In the genomic region with DNA sequence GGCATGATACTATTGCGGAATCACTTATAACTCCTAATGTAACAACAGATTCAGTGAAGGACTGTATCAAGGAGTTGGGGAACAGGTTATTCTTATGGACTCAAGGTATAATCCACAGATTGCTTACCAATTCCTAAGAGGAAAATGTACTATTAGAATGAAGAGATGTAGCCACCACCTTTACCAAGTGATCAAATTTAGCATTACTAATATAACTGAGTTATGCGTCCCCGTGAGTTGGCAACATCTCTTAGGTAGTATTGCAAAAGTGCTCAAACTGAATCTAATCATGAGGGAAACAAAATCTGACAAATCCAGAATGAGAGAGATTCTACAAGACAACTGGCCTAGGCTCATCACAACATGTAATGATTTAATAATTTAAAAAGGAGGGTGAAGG, we compare ENCODE assay signal across 8 cellular contexts. TPM values are rescaled to one million over a fixed set of nuclear protein-coding genes. Genes with fewer than 3 reads are reported as not detected.
DNase-seq lines count a peak whose midpoint lies in the region; ATAC-seq lines count a peak whose summit lies in the region.

No MANE protein-coding gene starts in this region.

- H3K4me1 ChIP-seq in right cardiac atrium (ENCODE audit: control insufficient read depth, insufficient read depth, low read length): peaks cover 4% of the 10 kb centered on the region
- peaks cover 5% of the 10 kb centered on the region for H3K4me1 ChIP-seq in mesenchymal stem cell (ENCODE audit: control insufficient read depth, insufficient read depth, low read depth, low read length)

- no peak overlapping the region for H4K91ac ChIP-seq in mesenchymal stem cell (ENCODE audit: low read length)

- no peaks in the 10 kb centered on the region for H3K9me3 Mint-ChIP-seq in activated naive CD8-positive, alpha-beta T cell treated with anti-CD3 and anti-CD28 coated beads, Interleukin-2, amount 10 ng/mL, durations not matched to agents 7 days and 5 days

- no peak overlapping the region for H3K18ac ChIP-seq in mesenchymal stem cell (ENCODE audit: low read depth in 1 of 2, low read length in 2 of 2)

- peak overlapping the region; percentile 96 for H3K4me3 Mint-ChIP-seq in activated naive CD8-positive, alpha-beta T cell treated with anti-CD3 and anti-CD28 coated beads, Interleukin-2, amount 10 ng/mL, durations not matched to agents 7 days and 5 days

- 79% methylated on average over 3 of the region's 3 CpGs for WGBS in right cardiac atrium
- WGBS in mesenchymal stem cell: 100% methylated on average over 1 of the region's 3 CpGs

- no peak overlapping the region for H2BK120ac ChIP-seq in mesenchymal stem cell (ENCODE audit: low read depth, low read length)

- no peak overlapping the region for H2BK12ac ChIP-seq in mesenchymal stem cell (ENCODE audit: low read length in 2 of 2)

- no peak overlapping the region for H3K27ac Mint-ChIP-seq in activated naive CD8-positive, alpha-beta T cell treated with anti-CD3 and anti-CD28 coated beads, Interleukin-2, amount 10 ng/mL, durations not matched to agents 7 days and 5 days

- no peak for DNase-seq in right cardiac atrium
- no peak for DNase-seq in cardiac septum (ENCODE audit: low spot score)
- DNase-seq in activated naive CD8-positive, alpha-beta T cell treated with anti-CD3 and anti-CD28 coated beads, Interleukin-2, amount 10 ng/mL, durations not matched to agents 7 days and 5 days: no peak
- no peak for DNase-seq in mesenchymal stem cell
- DNase-seq in HCEC 1CT: no peak
- DNase-seq in COR-L47 (lab: John Stamatoyannopoulos, UW): no peak
- DNase-seq in D341Med (ENCODE audit: low spot score): no peak
- DNase-seq in NCI-H2196 (lab: John Stamatoyannopoulos, UW; ENCODE audit: unreplicated experiment): no peak

- peaks cover 15% of the 10 kb centered on the region for H3K36me3 Mint-ChIP-seq in activated naive CD8-positive, alpha-beta T cell treated with anti-CD3 and anti-CD28 coated beads, Interleukin-2, amount 10 ng/mL, durations not matched to agents 7 days and 5 days

- no peak overlapping the region for H4K8ac ChIP-seq in mesenchymal stem cell (ENCODE audit: low read length)

- H3K27me3 ChIP-seq in right cardiac atrium (ENCODE audit: control insufficient read depth, insufficient read depth) (no peaks in the 10 kb centered on the region), mesenchymal stem cell (ENCODE audit: control insufficient read depth in 1 of 2, insufficient read depth in 1 of 2, low read length in 2 of 2) (no peaks in the 10 kb centered on the region)

- no peak overlapping the region for H2BK15ac ChIP-seq in mesenchymal stem cell (ENCODE audit: low read depth, poor library complexity, severe bottlenecking)

- H2AFZ ChIP-seq in mesenchymal stem cell (ENCODE audit: low read depth, low read length): no peak overlapping the region

- POLR2A ChIA-PET in activated naive CD8-positive, alpha-beta T cell treated with anti-CD3 and anti-CD28 coated beads, Interleukin-2, amount 10 ng/mL, durations not matched to agents 7 days and 5 days (lab: Charles Lee): interaction anchor here (0.6 to 0.9 kb wide), 2 partner anchors 184 to 200 kb away, joined by 6 to 7 read pairs; a partner anchor contains a TSS

- H2AK5ac ChIP-seq in mesenchymal stem cell (ENCODE audit: low read length, severe bottlenecking): no peak overlapping the region

- peaks cover 8 to 11% of the 10 kb centered on the region in 2 experiments for H3K36me3 ChIP-seq in mesenchymal stem cell (ENCODE audit: control insufficient read depth in 1 of 2, insufficient read depth in 2 of 2, low read depth in 1 of 2, low read length in 2 of 2)

- H2BK5ac ChIP-seq in mesenchymal stem cell (ENCODE audit: low read depth, low read length, poor library complexity, severe bottlenecking): no peak overlapping the region

- H3K4me2 ChIP-seq in mesenchymal stem cell (ENCODE audit: low read length, poor library complexity, severe bottlenecking): no peak overlapping the region

- H3K27ac ChIP-seq in right cardiac atrium (ENCODE audit: low read length) (no peak overlapping the region), mesenchymal stem cell (ENCODE audit: low read length, poor library complexity, severe bottlenecking) (no peak overlapping the region)

- peaks cover 2% of the 10 kb centered on the region for H3K27me3 Mint-ChIP-seq in activated naive CD8-positive, alpha-beta T cell treated with anti-CD3 and anti-CD28 coated beads, Interleukin-2, amount 10 ng/mL, durations not matched to agents 7 days and 5 days

- H3K9ac ChIP-seq in mesenchymal stem cell (ENCODE audit: low read length): peak overlapping the region; percentile 86

- H3K23ac ChIP-seq in mesenchymal stem cell (ENCODE audit: low read length in 2 of 2): no peak overlapping the region

- peaks cover 8% of the 10 kb centered on the region for H3K79me1 ChIP-seq in mesenchymal stem cell (replicated peaks; ENCODE audit: low read length, poor library complexity, severe bottlenecking)

- ATAC-seq in right cardiac atrium: no peak
- no peak for ATAC-seq in activated naive CD8-positive, alpha-beta T cell treated with anti-CD3 and anti-CD28 coated beads, Interleukin-2, amount 10 ng/mL, durations not matched to agents 7 days and 5 days (ENCODE audit: low read depth)

- intact Hi-C loops in right cardiac atrium (cut with DNase I): loop anchor here in 1 of 4 donors (10.0 kb wide), 1 partner anchor 284 kb away; no protein-coding TSS in a partner anchor
- intact Hi-C loops in cardiac septum (cut with DNase I): no loop called here

- H3K14ac ChIP-seq in mesenchymal stem cell (ENCODE audit: low read length in 2 of 2): no peak overlapping the region

- H3K4me3 ChIP-seq in right cardiac atrium (ENCODE audit: low read length) (peak overlapping the region; percentile 70), mesenchymal stem cell (ENCODE audit: insufficient read depth in 1 of 2, low read depth in 1 of 2, low read length in 2 of 2) (no peak overlapping the region)

- H3K9me3 ChIP-seq in right cardiac atrium (ENCODE audit: control insufficient read depth, low read length) (no peaks in the 10 kb centered on the region), mesenchymal stem cell (ENCODE audit: control insufficient read depth, low read length) (no peaks in the 10 kb centered on the region)

- H3K4me1 Mint-ChIP-seq in activated naive CD8-positive, alpha-beta T cell treated with anti-CD3 and anti-CD28 coated beads, Interleukin-2, amount 10 ng/mL, durations not matched to agents 7 days and 5 days: peaks cover 29% of the 10 kb centered on the region

- H3K4ac ChIP-seq in mesenchymal stem cell (ENCODE audit: low read depth in 1 of 2, low read length in 2 of 2): no peak overlapping the region

RNA-seq across cellular contexts. Expression of a gene that starts 0.8 kb away (rescaled TPM):
- total RNA-seq in right cardiac atrium: 10 to 100 TPM; 11.0 to 17.6 (median 14.8) TPM
- polyA plus RNA-seq in right cardiac atrium: 10.7 TPM
- 13.4 TPM for total RNA-seq in cardiac septum
- total RNA-seq in activated naive CD8-positive, alpha-beta T cell treated with anti-CD3 and anti-CD28 coated beads, Interleukin-2, amount 10 ng/mL, durations not matched to agents 7 days and 5 days: 10 to 100 TPM; 19.8 to 21.6 TPM
- polyA plus RNA-seq in mesenchymal stem cell (2013, experiment 1 of 2): 9.5 TPM
- 10.3 TPM for polyA plus RNA-seq in mesenchymal stem cell (2013, experiment 2 of 2)

RNA-seq across cellular contexts. Expression of a gene that starts 47.8 kb away (rescaled TPM):
- 100 to 1,000 TPM; 239 to 311 (median 248) TPM for total RNA-seq in right cardiac atrium
- 94.7 TPM for polyA plus RNA-seq in right cardiac atrium
- total RNA-seq in cardiac septum: 241 TPM
- total RNA-seq in activated naive CD8-positive, alpha-beta T cell treated with anti-CD3 and anti-CD28 coated beads, Interleukin-2, amount 10 ng/mL, durations not matched to agents 7 days and 5 days: under 1 TPM; 0.11 to 0.17 TPM
- 8.5 TPM for polyA plus RNA-seq in mesenchymal stem cell (2013, experiment 1 of 2)
- 7.8 TPM for polyA plus RNA-seq in mesenchymal stem cell (2013, experiment 2 of 2)

Comparison
In these comparisons a context has a peak if more than half of its experiments do, and no peak if none do; other contexts are left out.
1. RNA of a gene that starts 47.8 kb away (total RNA-seq): 239 to 311 TPM in right cardiac atrium and 241 TPM in cardiac septum (single experiment); 0.11 to 0.17 TPM in activated naive CD8-positive, alpha-beta T cell treated with anti-CD3 and anti-CD28 coated beads, Interleukin-2, amount 10 ng/mL, durations not matched to agents 7 days and 5 days; every median in the first group is over 100 times any median in the second.